Comparison of ENCODE assay signal across 34 cellular contexts in the genomic region with DNA sequence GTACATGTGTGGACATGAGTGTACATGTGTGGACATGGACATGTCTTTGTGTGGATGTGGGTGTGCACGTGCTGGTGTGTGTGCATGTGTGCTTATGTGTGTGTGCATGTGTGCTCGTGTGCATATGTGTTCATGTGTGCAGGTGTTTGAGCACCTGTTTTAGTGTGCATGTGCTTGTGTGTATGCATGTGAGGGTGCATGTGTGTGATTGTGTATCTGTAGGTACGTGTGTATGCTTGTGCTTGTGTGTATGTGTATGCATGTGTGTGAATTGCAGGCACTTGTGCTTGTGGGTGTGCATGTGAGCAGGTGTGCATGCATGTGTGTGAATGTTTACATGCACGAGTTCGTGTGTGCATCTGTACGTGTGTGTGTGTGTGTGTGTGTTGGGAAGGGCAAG.
"Had no signal": no experiment of that assay in that cellular context is flagged by ENCODE, and none has a peak within 500 bp of the region (broad histone marks: within the 10 kb centered on the region; RNA-seq: fewer than 3 reads in every experiment).

No MANE protein-coding gene starts in this region.

- H3K9me3 Mint-ChIP-seq: activated B cell treated with CpG ODN at 0.5 μM for 24 hours; activated CD8-positive, alpha-beta T cell treated with anti-CD3 and anti-CD28 coated beads for 36 hours; activated T-cell treated with anti-CD3 and anti-CD28 coated beads, Interleukin-2, amount 50 U/mL, for 4 hours; activated T-helper 17 cell treated with anti-CD3 and anti-CD28 coated beads, Interleukin-2, amount 50 U/mL, for 72 hours; T-helper 2 cell treated with Interferon-gamma antibody and Interleukin-4, amounts not matched to agents 5 μg/mL and 100 μg/mL, for 36 hours had no signal

- ATAC-seq: activated CD4-positive, CD25-positive, alpha-beta regulatory T cell treated with anti-CD3 and anti-CD28 coated beads, Interleukin-2, amount 50 U/mL, for 24 hours; activated CD8-positive, alpha-beta T cell treated with anti-CD3 and anti-CD28 coated beads for 36 hours; activated T-cell treated with anti-CD3 and anti-CD28 coated beads, Interleukin-2, amount 50 U/mL, for 4 hours; activated T-helper 17 cell treated with anti-CD3 and anti-CD28 coated beads, Interleukin-2, amount 50 U/mL, for 72 hours; effector memory CD8-positive, alpha-beta T cell; foreskin keratinocyte; gastrocnemius medialis; T-helper 17 cell had no signal

- H3K4me1 Mint-ChIP-seq: activated B cell treated with CpG ODN at 0.5 μM for 24 hours; activated T-helper 17 cell treated with anti-CD3 and anti-CD28 coated beads, Interleukin-2, amount 50 U/mL, for 72 hours had no signal

- DNase-seq: activated B cell treated with CpG ODN at 0.5 μM for 24 hours; activated CD4-positive, alpha-beta T cell treated with anti-CD3 and anti-CD28 coated beads for 48 hours; activated CD4-positive, alpha-beta T cell treated with anti-CD3 and anti-CD28 coated beads, Interleukin-2, amount 50 U/mL, for 1 hour; activated CD4-positive, alpha-beta T cell treated with anti-CD3 and anti-CD28 coated beads, Interleukin-2, amount 50 U/mL, for 48 hours; activated CD8-positive, alpha-beta memory T cell treated with anti-CD3 and anti-CD28 coated beads for 24 hours; activated CD8-positive, alpha-beta T cell treated with anti-CD3 and anti-CD28 coated beads for 36 hours; activated effector memory CD4-positive, alpha-beta T cell treated with Interleukin-2 at 50 U/mL for 16 hours; activated gamma-delta T cell treated with Interleukin-2 at 50 U/mL for 16 hours; activated naive CD4-positive, alpha-beta T cell treated with anti-CD3 and anti-CD28 coated beads, Interleukin-2, amount 50 U/mL, for 16 hours; activated naive CD4-positive, alpha-beta T cell treated with Interleukin-2 at 50 U/mL for 16 hours; activated T-cell treated with anti-CD3 and anti-CD28 coated beads, Interleukin-2, amount 50 U/mL, for 4 hours; amniotic stem cell; anterior cingulate cortex; brain microvascular endothelial cell; caudate nucleus; cortex of kidney; dermis blood vessel endothelial cell; effector CD4-positive, alpha-beta T cell; effector memory CD8-positive, alpha-beta T cell; erythroblast; foreskin keratinocyte; gastrocnemius medialis; glutamatergic neuron; T-helper 1 cell; T-helper 17 cell; T1000; WERI-Rb-1 had no signal

- H3K27ac Mint-ChIP-seq: activated B cell treated with CpG ODN at 0.5 μM for 24 hours; activated CD8-positive, alpha-beta T cell treated with anti-CD3 and anti-CD28 coated beads for 36 hours; activated naive CD8-positive, alpha-beta T cell; activated T-helper 17 cell treated with anti-CD3 and anti-CD28 coated beads, Interleukin-2, amount 50 U/mL, for 72 hours; effector memory CD8-positive, alpha-beta T cell; T-helper 17 cell; T-helper 2 cell treated with Interferon-gamma antibody and Interleukin-4, amounts not matched to agents 5 μg/mL and 100 μg/mL, for 36 hours had no signal

- FAIRE-seq: astrocyte, colon had no signal

- H3K9me3 ChIP-seq: esophagus muscularis mucosa, gastrocnemius medialis had no signal

- H3K4me3 ChIP-seq: esophagus muscularis mucosa, gastrocnemius medialis had no signal

- H3K27me3 ChIP-seq: brain microvascular endothelial cell, foreskin keratinocyte, gastrocnemius medialis had no signal

- H3K27ac ChIP-seq: brain microvascular endothelial cell, esophagus muscularis mucosa, foreskin keratinocyte, gastrocnemius medialis, WERI-Rb-1 had no signal

- H3K36me3 Mint-ChIP-seq: activated naive CD8-positive, alpha-beta T cell had no signal

- H3K4me1 ChIP-seq: esophagus muscularis mucosa, foreskin keratinocyte, gastrocnemius medialis had no signal

- H3K4me3 Mint-ChIP-seq: activated B cell treated with CpG ODN at 0.5 μM for 24 hours; activated CD8-positive, alpha-beta T cell treated with anti-CD3 and anti-CD28 coated beads for 36 hours; activated naive CD8-positive, alpha-beta T cell; activated T-cell treated with anti-CD3 and anti-CD28 coated beads, Interleukin-2, amount 50 U/mL, for 4 hours; activated T-helper 17 cell treated with anti-CD3 and anti-CD28 coated beads, Interleukin-2, amount 50 U/mL, for 72 hours; effector memory CD8-positive, alpha-beta T cell; T-helper 17 cell; T-helper 2 cell treated with Interferon-gamma antibody and Interleukin-4, amounts not matched to agents 5 μg/mL and 100 μg/mL, for 36 hours had no signal

- H3K36me3 ChIP-seq: brain microvascular endothelial cell, esophagus muscularis mucosa, gastrocnemius medialis, WERI-Rb-1 had no signal
